Comparison of ENCODE assay signal across 25 cellular contexts in the genomic region with DNA sequence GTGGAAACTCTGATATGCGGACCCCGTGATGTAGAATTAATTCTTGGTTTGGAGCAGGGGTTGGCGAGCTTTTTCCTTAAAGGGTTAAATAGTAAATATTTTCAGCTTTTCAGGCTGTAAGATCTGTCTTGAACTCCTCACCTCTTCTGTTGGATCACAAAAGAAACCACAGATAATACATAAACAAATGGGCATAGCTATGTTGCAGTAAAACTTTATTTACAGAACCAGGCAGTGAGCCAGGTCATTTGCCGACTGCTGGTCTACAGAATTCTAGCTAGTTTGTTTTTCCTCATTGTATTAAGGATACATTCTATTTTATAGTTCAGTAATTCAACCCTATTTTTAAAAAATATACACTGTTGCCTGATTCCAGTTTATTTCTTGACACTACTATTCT.
DNase-seq lines count a peak whose midpoint lies in the region; TF ChIP-seq lines count a peak whose summit lies in the region.
"Had no signal": no experiment of that assay in that cellular context is flagged by ENCODE, and none has a peak within 500 bp of the region (broad histone marks: within the 10 kb centered on the region; RNA-seq: fewer than 3 reads in every experiment).

No MANE protein-coding gene starts in this region.

- CTCF ChIA-PET in HEK293 (lab: Yijun Ruan, JAX): interaction anchor here (0.6 kb wide), 1 partner anchor 30 kb away, joined by 3 read pairs; no protein-coding TSS in a partner anchor

- H3K36me3 ChIP-seq in HEK293 (ENCODE audit: control insufficient read depth in 2 of 2, insufficient read depth in 1 of 2, low read length in 2 of 2): no peaks in the 10 kb centered on the region
- no peaks in the 10 kb centered on the region for H3K36me3 ChIP-seq in transverse colon
- no peaks in the 10 kb centered on the region for H3K36me3 ChIP-seq in ascending aorta
- no peaks in the 10 kb centered on the region for H3K36me3 ChIP-seq in MG63
- H3K36me3 ChIP-seq: adrenal gland, HAP-1, thyroid gland had no signal

- TF ChIP-seq EP300 in transverse colon (IDR thresholded peaks at IDR 0.05; ENCODE audit: low read depth): no peak

- DNase-seq in fibroblast of villous mesenchyme (ENCODE audit: low read depth) (peak; percentile 73), transverse colon (peak; percentile 12), ascending aorta (ENCODE audit: low spot score in 2 of 2) (no peak), MG63 (no peak), epidermal melanocyte (ENCODE audit: insufficient read length, low spot score) (no peak)
- DNase-seq: activated CD8-positive, alpha-beta memory T cell treated with anti-CD3 and anti-CD28 coated beads, Interleukin-2, amount 50 U/mL, for 4 hours; activated effector memory CD4-positive, alpha-beta T cell treated with Interleukin-2 at 50 U/mL for 16 hours; adrenal gland; AML-193; CD8-positive, alpha-beta memory T cell; cerebellar nuclear complex; effector memory CD8-positive, alpha-beta T cell; head of caudate nucleus; midbrain; MM.1S; NCI-H146; NCI-H774; posterior cingulate gyrus; SIG-M5; small intestine; stimulated activated naive CD4-positive, alpha-beta T cell; thyroid gland had no signal

- H3K9me3 ChIP-seq in HEK293 (ENCODE audit: control insufficient read depth, insufficient read depth, low read depth, low read length): no peaks in the 10 kb centered on the region
- no peaks in the 10 kb centered on the region for H3K9me3 ChIP-seq in transverse colon
- H3K9me3 ChIP-seq in ascending aorta: no peaks in the 10 kb centered on the region
- no peaks in the 10 kb centered on the region for H3K9me3 ChIP-seq in MG63
- H3K9me3 ChIP-seq: adrenal gland, HAP-1, thyroid gland had no signal

- H3K4me1 ChIP-seq in HEK293 (ENCODE audit: control insufficient read depth, insufficient read depth, low read length) (0 out of 2 replicates have a peak, but pooled peaks cover 2% of the 10 kb centered on the region), transverse colon (peaks cover 0 to 5% (median 2%) of the 10 kb centered on the region in 4 donors), ascending aorta (peaks cover 0 to 7% of the 10 kb centered on the region in 2 donors)
- H3K4me1 ChIP-seq: adrenal gland had no signal

- H3K27me3 ChIP-seq in transverse colon: no peaks in the 10 kb centered on the region
- H3K27me3 ChIP-seq in ascending aorta: no peaks in the 10 kb centered on the region
- no peaks in the 10 kb centered on the region for H3K27me3 ChIP-seq in MG63
- H3K27me3 ChIP-seq: adrenal gland, thyroid gland had no signal

- in situ Hi-C loops in transverse colon (cut with MboI; ENCODE audit: low pct_ligation_motif_present in 1 of 4, low pct_unique_long_range_greater_than_20kb in 1 of 4, low sequenced_read_pairs in 3 of 4): no loop called here

- 48 to 75% methylated on average over 4 of the region's 4 CpGs for WGBS in transverse colon (ENCODE audit: low coverage in 1 of 2), 2 donors

- POLR2A ChIA-PET in HEK293 (lab: Yijun Ruan, JAX): no interaction called here

- H3K27ac ChIP-seq in HEK293 (ENCODE audit: extremely low read depth, low read depth, low read length) (no peak overlapping the region), VCaP (peak overlapping the region; percentile 72), transverse colon (no peak overlapping the region), ascending aorta (no peak overlapping the region)
- H3K27ac ChIP-seq: adrenal gland, thyroid gland had no signal

- intact Hi-C loops in transverse colon (cut with DNase I; ENCODE audit: low total_unique reads): no loop called here
- intact Hi-C loops in ascending aorta (cut with DNase I): no loop called here

- H3K4me3 ChIP-seq in HEK293 (ENCODE audit: low read depth, low read length): no peak overlapping the region
- no peak overlapping the region for H3K4me3 ChIP-seq in fibroblast of villous mesenchyme (ENCODE audit: low read depth, low read length)
- no peak overlapping the region for H3K4me3 ChIP-seq in transverse colon
- no peak overlapping the region for H3K4me3 ChIP-seq in ascending aorta
- H3K4me3 ChIP-seq in MG63: no peak overlapping the region
- H3K4me3 ChIP-seq: adrenal gland, HAP-1, thyroid gland had no signal

- TF ChIP-seq CTCF in HEK293 (tag by site-specific recombination; IDR thresholded peaks at IDR 0.05) (no peak), VCaP (conservative IDR thresholded peaks at IDR 0.05) (no peak), fibroblast of villous mesenchyme (IDR thresholded peaks at IDR 0.05; ENCODE audit: insufficient read depth, low read depth, low read length) (no peak), transverse colon (IDR thresholded peaks at IDR 0.05) (no peak), ascending aorta (IDR thresholded peaks at IDR 0.05) (no peak)

- TF ChIP-seq POLR2A in transverse colon (IDR thresholded peaks at IDR 0.05): no peak

TF ChIP-seq in HEK293, 187 proteins besides CTCF, POLR2A, EP300 and RAD21:
- no peak for TF ChIP-seq HOXD13 (CRISPR knock-in tag; IDR thresholded peaks at IDR 0.05; ENCODE audit: borderline replicate concordance)
- peak; percentile 14; the same call in 1 of the 2 replicates for TF ChIP-seq PRDM6 (tag by site-specific recombination; IDR thresholded peaks at IDR 0.05)

Comparison
In these comparisons a context has a peak if more than half of its experiments do, and no peak if none do; other contexts are left out.
1. DNase-seq: peak in fibroblast of villous mesenchyme (single experiment) and transverse colon (single experiment); none in ascending aorta (0 of 2), MG63 (single experiment) and epidermal melanocyte (single experiment).